In the genomic region with DNA sequence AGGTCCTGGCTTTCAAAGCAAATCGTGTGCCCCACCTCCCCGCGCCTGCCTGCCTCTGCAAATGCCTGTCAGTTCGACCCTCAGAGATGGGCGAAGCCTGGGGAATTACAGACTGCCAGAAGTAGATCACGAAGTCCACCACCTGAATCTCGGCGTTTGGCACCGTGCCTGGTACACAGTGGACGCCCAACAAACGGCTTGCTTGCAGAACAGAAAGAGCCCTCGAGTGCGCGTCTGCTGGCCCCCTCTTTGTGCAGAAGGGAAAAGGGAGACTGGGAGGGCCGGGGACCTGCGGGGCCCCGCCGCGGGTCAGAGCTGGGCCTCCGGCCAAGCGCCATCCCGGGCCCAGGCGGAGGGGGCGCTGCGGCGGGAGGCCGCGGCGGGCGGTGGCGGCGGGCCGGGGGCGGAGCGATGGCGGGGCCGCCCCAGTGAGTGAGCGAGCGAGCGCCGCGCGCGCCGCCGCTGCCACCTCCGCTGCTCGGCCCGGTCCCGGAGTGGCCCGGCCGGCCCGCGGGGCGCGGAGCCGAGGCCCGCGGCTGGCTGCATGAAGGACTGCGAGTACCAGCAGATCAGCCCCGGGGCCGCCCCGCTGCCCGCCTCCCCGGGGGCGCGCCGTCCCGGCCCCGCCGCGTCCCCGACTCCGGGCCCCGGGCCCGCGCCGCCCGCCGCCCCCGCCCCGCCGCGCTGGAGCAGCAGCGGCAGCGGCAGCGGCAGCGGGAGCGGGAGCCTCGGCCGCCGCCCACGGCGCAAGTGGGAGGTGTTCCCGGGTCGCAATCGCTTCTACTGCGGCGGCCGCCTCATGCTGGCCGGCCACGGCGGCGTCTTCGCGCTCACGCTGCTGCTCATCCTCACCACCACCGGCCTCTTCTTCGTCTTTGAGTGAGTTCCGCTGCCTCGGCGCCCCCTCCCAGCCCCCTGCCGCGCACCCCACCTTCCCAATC, we compare ENCODE assay signal across 8 cellular contexts. TPM values are rescaled to one million over a fixed set of nuclear protein-coding genes. Genes with fewer than 3 reads are reported as not detected.
DNase-seq lines count a peak whose midpoint lies in the region; ATAC-seq and TF ChIP-seq lines count a peak whose summit lies in the region.

TSS of gene ZDHHC18 (plus strand) at position 428 of the 941 bp plus-strand sequence. CDS start at position 545, 117 bp downstream.

- peak within 1 kb of the TSS; percentile 91 to 99 (median 96) for H3K4me2 ChIP-seq in BLaER1 treated with 17β-estradiol and CSF1 and Interleukin-3, amounts not matched to agents 10 nM and 100 nM
- peak within 1 kb of the TSS; percentile 97 for H3K4me2 ChIP-seq in PC-3 (ENCODE audit: low read length)

- ATAC-seq in HG03520 (IDR thresholded peaks at IDR 0.05; ENCODE audit: unreplicated experiment) = peak; percentile 67
- peak; percentile 89 for ATAC-seq in PC-3
- ATAC-seq in naive thymus-derived CD4-positive, alpha-beta T cell = peak; percentile 96

- no peaks in the 10 kb centered on the region for H3F3A ChIP-seq in PC-3 (ENCODE audit: low read length, unreplicated experiment)

- H3K9ac ChIP-seq in BLaER1 treated with 17β-estradiol and CSF1 and Interleukin-3, amounts not matched to agents 10 nM and 100 nM = peak within 1 kb of the TSS; percentile 82 to 93 (median 88)
- H3K9ac ChIP-seq in PC-3 (ENCODE audit: low read length) = peak within 1 kb of the TSS; percentile 70

- intact Hi-C loops in PC-3 (cut with micrococcal nuclease) = no loop called here
- intact Hi-C loops in activated T-helper 1 cell treated with anti-CD3 and anti-CD28 coated beads, Interleukin-12 subunit alpha, Interleukin-12 subunit beta, Interleukin-2, Interleukin-4 antibody, amounts not matched to agents 30 ng/mL and 10 ng/mL and 1 ng/mL, durations not matched to agents 14 hours and 24 hours and 36 hours (cut with micrococcal nuclease) = loop anchor here (1.0 to 5.0 kb wide), 2 partner anchors 16 to 279 kb away; no protein-coding TSS in a partner anchor
- intact Hi-C loops in naive thymus-derived CD4-positive, alpha-beta T cell (cut with micrococcal nuclease) = loop anchor here in 1 of 2 donors (1.0 to 2.0 kb wide), 2 partner anchors 39 to 64 kb away; partner anchors contain the start of gene GPN2

- TF ChIP-seq POLR2A in GM19193 (IDR thresholded peaks at IDR 0.05; ENCODE audit: extremely low read depth, insufficient read depth, insufficient read length) = peak; percentile 76

- H2AFZ ChIP-seq in PC-3 (ENCODE audit: low read length) = peak within 1 kb of the TSS; percentile 91

- H3K27me3 ChIP-seq in BLaER1 treated with 17β-estradiol and CSF1 and Interleukin-3, amounts not matched to agents 10 nM and 100 nM = no peaks in the 10 kb centered on the region
- no peaks in the 10 kb centered on the region for H3K27me3 ChIP-seq in PC-3 (ENCODE audit: low read length)
- H3K27me3 ChIP-seq in naive thymus-derived CD4-positive, alpha-beta T cell (ENCODE audit: control insufficient read depth in 2 of 2, insufficient read depth in 2 of 2, low read length in 2 of 2) = no peaks in the 10 kb centered on the region

- peaks cover 27 to 42% (median 36%) of the 10 kb centered on the region in 11 experiments; a peak in 19 of 22 replicates for H4K20me1 ChIP-seq in BLaER1 treated with 17β-estradiol and CSF1 and Interleukin-3, amounts not matched to agents 10 nM and 100 nM
- no peaks in the 10 kb centered on the region for H4K20me1 ChIP-seq in PC-3 (ENCODE audit: low read length)

- TF ChIP-seq CTCF in PC-3 (conservative IDR thresholded peaks at IDR 0.05; ENCODE audit: low read depth, low read length) (peak; percentile 49), fibroblast of mammary gland (conservative IDR thresholded peaks at IDR 0.05; ENCODE audit: control insufficient read depth, insufficient read depth, low read depth, low read length) (no peak)

- peaks cover 39 to 56% (median 50%) of the 10 kb centered on the region in 10 experiments for H3K4me1 ChIP-seq in BLaER1 treated with 17β-estradiol and CSF1 and Interleukin-3, amounts not matched to agents 10 nM and 100 nM
- H3K4me1 ChIP-seq in PC-3 (ENCODE audit: insufficient read depth, low read length) = peaks cover 40% of the 10 kb centered on the region
- peaks cover 39 to 43% of the 10 kb centered on the region in 2 donors for H3K4me1 ChIP-seq in naive thymus-derived CD4-positive, alpha-beta T cell (ENCODE audit: control insufficient read depth in 2 of 2, insufficient read depth in 2 of 2, low read length in 2 of 2)

- no peaks in the 10 kb centered on the region for H3K9me3 ChIP-seq in BLaER1 treated with 17β-estradiol and CSF1 and Interleukin-3, amounts not matched to agents 10 nM and 100 nM (replicated peaks in 1 of 11)
- no peaks in the 10 kb centered on the region for H3K9me3 ChIP-seq in PC-3 (ENCODE audit: low read length)
- H3K9me3 ChIP-seq in naive thymus-derived CD4-positive, alpha-beta T cell (ENCODE audit: control insufficient read depth in 2 of 3, low read length in 3 of 3) = no peaks in the 10 kb centered on the region

- H3K4me3 Mint-ChIP-seq in activated T-helper 1 cell treated with anti-CD3 and anti-CD28 coated beads, Interleukin-12 subunit alpha, Interleukin-12 subunit beta, Interleukin-2, Interleukin-4 antibody, amounts not matched to agents 30 ng/mL and 10 ng/mL and 1 ng/mL, durations not matched to agents 14 hours and 24 hours and 36 hours = peak within 1 kb of the TSS; percentile 98
- H3K4me3 Mint-ChIP-seq in naive thymus-derived CD4-positive, alpha-beta T cell = peak within 1 kb of the TSS; percentile 89 to 99 (median 93)
- peak within 1 kb of the TSS; percentile 94 for H3K4me3 Mint-ChIP-seq in stimulated activated naive CD8-positive, alpha-beta T cell treated with anti-CD3 and anti-CD28 coated beads, Interleukin-15, Interleukin-2, amounts not matched to agents 100 ng/mL and 50 ng/mL, for 24 hours

- peak within 1 kb of the TSS; percentile 68 to 84 (median 78) for H3K27ac ChIP-seq in BLaER1 treated with 17β-estradiol and CSF1 and Interleukin-3, amounts not matched to agents 10 nM and 100 nM
- H3K27ac ChIP-seq in PC-3 (ENCODE audit: low read length) = peak within 1 kb of the TSS; percentile 82
- peak within 1 kb of the TSS; percentile 98 for H3K27ac ChIP-seq in naive thymus-derived CD4-positive, alpha-beta T cell (ENCODE audit: low read depth, low read length)

- CTCF ChIA-PET in PC-3 (lab: Charles Lee) = interaction anchor here (0.6 kb wide), 3 partner anchors 64 to 127 kb away, joined by 3 to 6 read pairs (median 5); partner anchors contain the start of genes GPATCH3 and GPN2
- CTCF ChIA-PET in naive thymus-derived CD4-positive, alpha-beta T cell (lab: Charles Lee) = interaction anchor here (0.7 to 1.0 kb wide), 2 partner anchors 42 to 224 kb away, joined by 3 read pairs; no protein-coding TSS in a partner anchor

- H3K27ac Mint-ChIP-seq in activated T-helper 1 cell treated with anti-CD3 and anti-CD28 coated beads, Interleukin-12 subunit alpha, Interleukin-12 subunit beta, Interleukin-2, Interleukin-4 antibody, amounts not matched to agents 30 ng/mL and 10 ng/mL and 1 ng/mL, durations not matched to agents 14 hours and 24 hours and 36 hours = peak within 1 kb of the TSS; percentile 97
- H3K27ac Mint-ChIP-seq in naive thymus-derived CD4-positive, alpha-beta T cell = peak within 1 kb of the TSS; percentile 93 to 100 (median 98)
- peak within 1 kb of the TSS; percentile 98 for H3K27ac Mint-ChIP-seq in stimulated activated naive CD8-positive, alpha-beta T cell treated with anti-CD3 and anti-CD28 coated beads, Interleukin-15, Interleukin-2, amounts not matched to agents 100 ng/mL and 50 ng/mL, for 24 hours

- peaks cover 64% of the 10 kb centered on the region for H3K4me1 Mint-ChIP-seq in activated T-helper 1 cell treated with anti-CD3 and anti-CD28 coated beads, Interleukin-12 subunit alpha, Interleukin-12 subunit beta, Interleukin-2, Interleukin-4 antibody, amounts not matched to agents 30 ng/mL and 10 ng/mL and 1 ng/mL, durations not matched to agents 14 hours and 24 hours and 36 hours (ENCODE audit: low read depth)
- H3K4me1 Mint-ChIP-seq in naive thymus-derived CD4-positive, alpha-beta T cell = peaks cover 37 to 70% (median 64%) of the 10 kb centered on the region in 7 donors
- peaks cover 61% of the 10 kb centered on the region for H3K4me1 Mint-ChIP-seq in stimulated activated naive CD8-positive, alpha-beta T cell treated with anti-CD3 and anti-CD28 coated beads, Interleukin-15, Interleukin-2, amounts not matched to agents 100 ng/mL and 50 ng/mL, for 24 hours (ENCODE audit: low read depth)

- H3K9me3 Mint-ChIP-seq in activated T-helper 1 cell treated with anti-CD3 and anti-CD28 coated beads, Interleukin-12 subunit alpha, Interleukin-12 subunit beta, Interleukin-2, Interleukin-4 antibody, amounts not matched to agents 30 ng/mL and 10 ng/mL and 1 ng/mL, durations not matched to agents 14 hours and 24 hours and 36 hours = no peaks in the 10 kb centered on the region
- H3K9me3 Mint-ChIP-seq in naive thymus-derived CD4-positive, alpha-beta T cell = no peaks in the 10 kb centered on the region
- H3K9me3 Mint-ChIP-seq in stimulated activated naive CD8-positive, alpha-beta T cell treated with anti-CD3 and anti-CD28 coated beads, Interleukin-15, Interleukin-2, amounts not matched to agents 100 ng/mL and 50 ng/mL, for 24 hours = no peaks in the 10 kb centered on the region

- BruUV-seq in PC-3 (replicated peaks; lab: Mats Ljungman, UMichigan) = no TSS peak

- H3K9me2 ChIP-seq in PC-3 (replicated peaks; ENCODE audit: low read length) = no peaks in the 10 kb centered on the region

- DNase-seq in PC-3 (peak; percentile 73), fibroblast of mammary gland (ENCODE audit: low read depth) (peak; percentile 30)
- peak; percentile 74 for DNase-seq in activated T-helper 1 cell treated with anti-CD3 and anti-CD28 coated beads, Interleukin-12 subunit alpha, Interleukin-12 subunit beta, Interleukin-2, Interleukin-4 antibody, amounts not matched to agents 30 ng/mL and 10 ng/mL and 1 ng/mL, durations not matched to agents 14 hours and 24 hours and 36 hours (ENCODE audit: low spot score)
- DNase-seq in naive thymus-derived CD4-positive, alpha-beta T cell = peak; percentile 56 to 91 (median 77)

- POLR2A ChIA-PET in PC-3 (lab: Charles Lee; ENCODE audit: unreplicated experiment) = no interaction called here
- POLR2A ChIA-PET in naive thymus-derived CD4-positive, alpha-beta T cell (lab: Charles Lee) = interaction anchor here (1.5 kb wide), 1 partner anchor 355 kb away, joined by 3 read pairs; the partner anchor contains the start of gene HMGN2

- H3K27me3 Mint-ChIP-seq in activated T-helper 1 cell treated with anti-CD3 and anti-CD28 coated beads, Interleukin-12 subunit alpha, Interleukin-12 subunit beta, Interleukin-2, Interleukin-4 antibody, amounts not matched to agents 30 ng/mL and 10 ng/mL and 1 ng/mL, durations not matched to agents 14 hours and 24 hours and 36 hours (ENCODE audit: insufficient read depth) = no peaks in the 10 kb centered on the region
- no peaks in the 10 kb centered on the region for H3K27me3 Mint-ChIP-seq in naive thymus-derived CD4-positive, alpha-beta T cell
- H3K27me3 Mint-ChIP-seq in stimulated activated naive CD8-positive, alpha-beta T cell treated with anti-CD3 and anti-CD28 coated beads, Interleukin-15, Interleukin-2, amounts not matched to agents 100 ng/mL and 50 ng/mL, for 24 hours = no peaks in the 10 kb centered on the region

- H3K36me3 ChIP-seq in BLaER1 treated with 17β-estradiol and CSF1 and Interleukin-3, amounts not matched to agents 10 nM and 100 nM = peaks cover 7 to 25% (median 16%) of the 10 kb centered on the region in 11 experiments; a peak in 16 of 22 replicates
- 0 out of 2 replicates have a peak, but pooled peaks cover 4% of the 10 kb centered on the region for H3K36me3 ChIP-seq in PC-3 (ENCODE audit: low read depth, low read length)
- H3K36me3 ChIP-seq in naive thymus-derived CD4-positive, alpha-beta T cell (ENCODE audit: control insufficient read depth in 2 of 3, insufficient read depth in 3 of 3, low read length in 3 of 3) = peaks cover 0 to 2% (median 0%) of the 10 kb centered on the region in 3 experiments

- peak within 1 kb of the TSS; percentile 72 to 88 (median 78) for H3K4me3 ChIP-seq in BLaER1 treated with 17β-estradiol and CSF1 and Interleukin-3, amounts not matched to agents 10 nM and 100 nM
- H3K4me3 ChIP-seq in PC-3 (ENCODE audit: low read length) (peak within 1 kb of the TSS; percentile 82), fibroblast of mammary gland (ENCODE audit: control insufficient read depth, low read depth, low read length) (peak within 1 kb of the TSS; percentile 67)
- peak within 1 kb of the TSS; percentile 86 for H3K4me3 ChIP-seq in naive thymus-derived CD4-positive, alpha-beta T cell (ENCODE audit: low read length)

- peaks cover 46% of the 10 kb centered on the region for H3K79me2 ChIP-seq in PC-3 (ENCODE audit: low read length)

- peaks cover 26% of the 10 kb centered on the region for H3K36me3 Mint-ChIP-seq in activated T-helper 1 cell treated with anti-CD3 and anti-CD28 coated beads, Interleukin-12 subunit alpha, Interleukin-12 subunit beta, Interleukin-2, Interleukin-4 antibody, amounts not matched to agents 30 ng/mL and 10 ng/mL and 1 ng/mL, durations not matched to agents 14 hours and 24 hours and 36 hours (ENCODE audit: low read depth)
- H3K36me3 Mint-ChIP-seq in naive thymus-derived CD4-positive, alpha-beta T cell = peaks cover 0 to 24% (median 0%) of the 10 kb centered on the region in 5 donors
- H3K36me3 Mint-ChIP-seq in stimulated activated naive CD8-positive, alpha-beta T cell treated with anti-CD3 and anti-CD28 coated beads, Interleukin-15, Interleukin-2, amounts not matched to agents 100 ng/mL and 50 ng/mL, for 24 hours (ENCODE audit: low read depth) = peaks cover 30% of the 10 kb centered on the region

RNA-seq across cellular contexts. Expression of gene ZDHHC18, which starts in this region (rescaled TPM):
- total RNA-seq in PC-3 (2014; rRNA removed) = 18.1 and 26.9 TPM in 2 replicates
- 87.3 and 94.4 TPM in 2 replicates for total RNA-seq in activated T-helper 1 cell treated with anti-CD3 and anti-CD28 coated beads, Interleukin-12 subunit alpha, Interleukin-12 subunit beta, Interleukin-2, Interleukin-4 antibody, amounts not matched to agents 30 ng/mL and 10 ng/mL and 1 ng/mL, durations not matched to agents 14 hours and 24 hours and 36 hours
- total RNA-seq in naive thymus-derived CD4-positive, alpha-beta T cell = 10 to 100 TPM; 36.4 to 72.4 (median 39.7) TPM
- 10 to 100 TPM in 1 of 2 donors, 1 to 10 TPM in 1; 3.1 to 11.0 TPM for polyA plus RNA-seq in naive thymus-derived CD4-positive, alpha-beta T cell

Comparison
In these comparisons a context has a peak if more than half of its experiments do, and no peak if none do; other contexts are left out.
1. Peak in every context shown above with its lines: DNase-seq, ATAC-seq, H3K4me3 ChIP-seq and H3K27ac ChIP-seq.